6 cellular contexts compared by ENCODE assay signal in the genomic region with DNA sequence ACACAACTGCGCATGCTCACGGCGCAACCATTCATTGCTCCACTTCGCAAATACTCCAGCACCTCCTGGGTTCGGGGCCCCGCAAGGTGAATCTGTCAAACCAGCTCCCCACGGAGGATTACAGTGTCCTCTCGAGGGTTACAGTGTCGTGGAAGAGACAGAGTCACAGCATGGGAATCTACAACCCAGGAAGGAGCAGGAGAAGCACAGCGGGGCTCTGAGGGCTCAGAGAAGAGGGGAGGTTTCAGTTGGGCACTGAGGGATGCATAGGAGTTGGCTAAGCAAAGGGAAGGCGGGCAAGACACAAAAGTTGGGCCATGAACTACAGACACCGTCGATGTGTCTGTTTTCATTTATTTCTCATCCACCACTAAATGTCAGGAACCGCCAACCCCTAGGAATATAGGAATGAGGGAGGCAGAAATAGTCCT. TPM values are rescaled to one million over a fixed set of nuclear protein-coding genes. Genes with fewer than 3 reads are reported as not detected.
DNase-seq lines count a peak whose midpoint lies in the region; ATAC-seq and TF ChIP-seq lines count a peak whose summit lies in the region.

No MANE protein-coding gene starts in this region.

- H3K9ac ChIP-seq in SK-N-SH: peak overlapping the region; percentile 85

- no peak for TF ChIP-seq EP300 in SK-N-SH (IDR thresholded peaks at IDR 0.05; ENCODE audit: borderline replicate concordance in 1 of 2, low read depth in 1 of 2, low read length in 1 of 2)

- WGBS in SK-N-SH (ENCODE audit: low lambda C conversion rate): 31% methylated on average over 14 of the region's 14 CpGs
- WGBS in thymus: 28% methylated on average over 14 of the region's 14 CpGs

- H3K27ac Mint-ChIP-seq in glutamatergic neuron (ENCODE audit: unreplicated experiment): peak overlapping the region; percentile 87

- H4K20me1 ChIP-seq in SK-N-SH (ENCODE audit: insufficient read depth): no peaks in the 10 kb centered on the region

- no peaks in the 10 kb centered on the region for H3K27me3 Mint-ChIP-seq in glutamatergic neuron (ENCODE audit: unreplicated experiment)

- H3K4me3 ChIP-seq in GM08714 (ENCODE audit: low read length) (peak overlapping the region; percentile 80; the same call in 1 of the 2 replicates), SK-N-SH (ENCODE audit: low read depth in 2 of 2, low read length in 1 of 2) (peak overlapping the region; percentile 84 to 89), thymus (ENCODE audit: low read length) (peak overlapping the region; percentile 54)

- no peaks in the 10 kb centered on the region for H3F3A ChIP-seq in SK-N-SH (replicated peaks; ENCODE audit: insufficient read depth)

- H3K4me1 Mint-ChIP-seq in glutamatergic neuron (ENCODE audit: low read depth, unreplicated experiment): peaks cover 9% of the 10 kb centered on the region

- CTCF ChIA-PET in SK-N-SH (lab: Yijun Ruan, JAX) (interaction anchor here (1.5 to 2.2 kb wide), 3 partner anchors 17 to 346 kb away, joined by 3 to 8 read pairs (median 3); partner anchors contain the start of gene ALKBH7), GM10248 (lab: Yijun Ruan, JAX) (interaction anchor here (1.3 to 1.4 kb wide), 2 partner anchors 17 to 175 kb away, joined by 4 to 5 read pairs; no protein-coding TSS in a partner anchor)

- H3K27ac ChIP-seq in SK-N-SH (ENCODE audit: low read depth in 2 of 2, low read length in 1 of 2): peak overlapping the region; percentile 94
- peak overlapping the region; percentile 72 for H3K27ac ChIP-seq in thymus (ENCODE audit: low read depth)

- peak overlapping the region; percentile 94 for H3K4me2 ChIP-seq in SK-N-SH

- H2AFZ ChIP-seq in SK-N-SH (ENCODE audit: low read depth): peak overlapping the region; percentile 92

- no peaks in the 10 kb centered on the region for H3K9me3 ChIP-seq in SK-N-SH
- no peaks in the 10 kb centered on the region for H3K9me3 ChIP-seq in thymus (ENCODE audit: control insufficient read depth)

- DNase-seq in SK-N-SH: no peak
- DNase-seq in glutamatergic neuron: no peak
- no peak for DNase-seq in GM10248 (ENCODE audit: extremely low spot score)

- peaks cover 6% of the 10 kb centered on the region for H3K9me3 Mint-ChIP-seq in glutamatergic neuron (ENCODE audit: unreplicated experiment)

- POLR2A ChIA-PET in SK-N-SH (lab: Yijun Ruan, JAX): interaction anchor here (1.5 kb wide), 1 partner anchor 18 kb away, joined by 3 read pairs; no protein-coding TSS in a partner anchor
- POLR2A ChIA-PET in GM10248 (lab: Yijun Ruan, JAX): interaction anchor here (0.5 to 1.4 kb wide), 4 partner anchors 12 to 606 kb away, joined by 3 to 6 read pairs (median 4); partner anchors contain the start of gene ALKBH7

- no peaks in the 10 kb centered on the region for H3K36me3 Mint-ChIP-seq in glutamatergic neuron (ENCODE audit: unreplicated experiment)

- H3K79me2 ChIP-seq in SK-N-SH (ENCODE audit: insufficient read depth): peaks cover 38% of the 10 kb centered on the region

- ATAC-seq in GM21390 (IDR thresholded peaks at IDR 0.05; ENCODE audit: unreplicated experiment): no peak

- H3K27me3 ChIP-seq in SK-N-SH (ENCODE audit: insufficient read depth) (no peaks in the 10 kb centered on the region), thymus (ENCODE audit: control insufficient read depth, insufficient read depth) (no peaks in the 10 kb centered on the region)

- peak overlapping the region; percentile 90 for H3K4me3 Mint-ChIP-seq in glutamatergic neuron (ENCODE audit: unreplicated experiment)

- H3K36me3 ChIP-seq in SK-N-SH (replicated peaks in 1 of 2; ENCODE audit: control insufficient read depth in 1 of 2, insufficient read depth in 2 of 2, low read length in 1 of 2): peaks cover 11 to 15% of the 10 kb centered on the region in 2 experiments
- H3K36me3 ChIP-seq in thymus (ENCODE audit: control insufficient read depth, insufficient read depth): peaks cover 5% of the 10 kb centered on the region

- no peak for TF ChIP-seq RAD21 in SK-N-SH (IDR thresholded peaks at IDR 0.05; ENCODE audit: low read length)

- no peak for TF ChIP-seq CTCF in SK-N-SH (IDR thresholded peaks at IDR 0.05)
- no peak for TF ChIP-seq CTCF in glutamatergic neuron (IDR thresholded peaks at IDR 0.05; ENCODE audit: partially characterized antibody, unreplicated experiment)
- TF ChIP-seq CTCF in GM10248 (IDR thresholded peaks at IDR 0.05; ENCODE audit: control extremely low read depth, extremely low read depth, low read depth, missing control alignments): no peak

- H3K4me1 ChIP-seq in SK-N-SH (ENCODE audit: control insufficient read depth in 1 of 2, insufficient read depth in 2 of 2, low read depth in 1 of 2, low read length in 1 of 2) (peaks cover 5 to 11% of the 10 kb centered on the region in 2 experiments; a peak in 2 of 4 replicates), thymus (ENCODE audit: control insufficient read depth, insufficient read depth, low read length) (peaks cover 7% of the 10 kb centered on the region)

- H3K9me2 ChIP-seq in SK-N-SH: no peaks in the 10 kb centered on the region

TF ChIP-seq in SK-N-SH, 30 proteins besides CTCF, POLR2A, EP300 and RAD21:
- TF ChIP-seq GABPA (IDR thresholded peaks at IDR 0.05; ENCODE audit: low read depth) (no peak), TAF1 (IDR thresholded peaks at IDR 0.05; ENCODE audit: borderline replicate concordance, low read depth, low read length) (0 out of 2 replicates have a peak, but pooled peaks have one; percentile 25), YY1 (IDR thresholded peaks at IDR 0.05; ENCODE audit: low read depth) (no peak), EZH2phosphoT487 (IDR thresholded peaks at IDR 0.05; ENCODE audit: borderline replicate concordance, low read depth) (no peak), NRF1 (IDR thresholded peaks at IDR 0.05; ENCODE audit: low read depth, low read length) (peak; percentile 82)

RNA-seq across cellular contexts. Expression of gene GTF2F1, which starts 1.0 kb away (rescaled TPM):
- polyA plus RNA-seq in SK-N-SH (2012; rRNA removed) (80.1 and 104 TPM in 2 replicates), thymus (41.5 TPM)
- 86.3 and 98.8 TPM in 2 replicates for polyA plus RNA-seq in SK-N-SH (2012; cell fraction: cytosol; rRNA removed)
- polyA plus RNA-seq in SK-N-SH (2012; cell fraction: nucleus; rRNA removed): 107 and 113 TPM in 2 replicates
- total RNA-seq in glutamatergic neuron (ENCODE audit: unreplicated experiment): 56.0 TPM

RNA-seq across cellular contexts. Expression of gene PSPN, which starts 18.3 kb away (rescaled TPM):
- polyA plus RNA-seq in SK-N-SH (2012; rRNA removed) (0.41 and 0.59 TPM in 2 replicates), thymus (1.0 TPM)
- polyA plus RNA-seq in SK-N-SH (2012; cell fraction: cytosol; rRNA removed): 0.32 and 0.38 TPM in 2 replicates
- 0.74 and 0.88 TPM in 2 replicates for polyA plus RNA-seq in SK-N-SH (2012; cell fraction: nucleus; rRNA removed)
- total RNA-seq in glutamatergic neuron (ENCODE audit: unreplicated experiment): 2.3 TPM

RNA-seq across cellular contexts. Expression of gene ALKBH7, which starts 21.4 kb away (rescaled TPM):
- 37.2 and 46.0 TPM in 2 replicates for polyA plus RNA-seq in SK-N-SH (2012; rRNA removed)
- 21.9 and 32.6 TPM in 2 replicates for polyA plus RNA-seq in SK-N-SH (2012; cell fraction: cytosol; rRNA removed)
- 34.3 and 47.4 TPM in 2 replicates for polyA plus RNA-seq in SK-N-SH (2012; cell fraction: nucleus; rRNA removed)
- 66.8 TPM for total RNA-seq in glutamatergic neuron (ENCODE audit: unreplicated experiment)
- polyA plus RNA-seq in thymus: 66.5 TPM

RNA-seq across cellular contexts. Expression of gene KHSRP, which starts 30.6 kb away (rescaled TPM):
- polyA plus RNA-seq in SK-N-SH (2012; rRNA removed): 57.1 and 96.8 TPM in 2 replicates
- polyA plus RNA-seq in SK-N-SH (2012; cell fraction: cytosol; rRNA removed): 50.4 and 82.3 TPM in 2 replicates
- 78.4 and 95.7 TPM in 2 replicates for polyA plus RNA-seq in SK-N-SH (2012; cell fraction: nucleus; rRNA removed)
- total RNA-seq in glutamatergic neuron (ENCODE audit: unreplicated experiment): 318 TPM
- polyA plus RNA-seq in thymus: 93.1 TPM

RNA-seq across cellular contexts. Expression of gene CLPP, which starts 32.7 kb away (rescaled TPM):
- polyA plus RNA-seq in SK-N-SH (2012; rRNA removed) (89.7 and 136 TPM in 2 replicates), thymus (88.4 TPM)
- 51.3 and 80.7 TPM in 2 replicates for polyA plus RNA-seq in SK-N-SH (2012; cell fraction: cytosol; rRNA removed)
- 60.4 and 103 TPM in 2 replicates for polyA plus RNA-seq in SK-N-SH (2012; cell fraction: nucleus; rRNA removed)
- total RNA-seq in glutamatergic neuron (ENCODE audit: unreplicated experiment): 97.3 TPM
